ENCODE assay signal across 6 cellular contexts in genomic region chr4:10315638-10316037, GRCh38.
"Had no signal": no experiment of that assay in that cellular context is flagged by ENCODE, and none has a peak within 500 bp of the region (broad histone marks: within the 10 kb centered on the region; RNA-seq: fewer than 3 reads in every experiment).

No MANE protein-coding gene starts in this region.

- DNase-seq: GDM1, GF-D8 had no signal

- FAIRE-seq: G401.6, GM12892, GM18507, GM19239 had no signal
